Comparison of ENCODE assay signal across 1 cellular context in genomic region chr19:37583340-37583739, GRCh38.
TF ChIP-seq lines count a peak whose summit lies in the region.

No MANE protein-coding gene starts in this region.

TF ChIP-seq in H1, 55 proteins besides CTCF, POLR2A, EP300 and RAD21 (continued from another document):
- no peak for TF ChIP-seq SRF (IDR thresholded peaks at IDR 0.05; ENCODE audit: low read depth, low read length)
- no peak for TF ChIP-seq TCF12 (IDR thresholded peaks at IDR 0.05; ENCODE audit: low read depth, low read length)
- TF ChIP-seq SAP30 (IDR thresholded peaks at IDR 0.05; ENCODE audit: insufficient read depth, insufficient replicate concordance, low read length) = no peak
- no peak for TF ChIP-seq KDM5A (IDR thresholded peaks at IDR 0.05; ENCODE audit: low read length)
- no peak for TF ChIP-seq GABPA (IDR thresholded peaks at IDR 0.05; ENCODE audit: borderline replicate concordance, insufficient read depth, low read length)
- TF ChIP-seq KDM4A (IDR thresholded peaks at IDR 0.05; ENCODE audit: low read depth, low read length, severe bottlenecking) = no peak
- no peak for TF ChIP-seq YY1 (IDR thresholded peaks at IDR 0.05; ENCODE audit: low read depth, low read length)
- TF ChIP-seq TBP (IDR thresholded peaks at IDR 0.05; ENCODE audit: low read depth, low read length) = no peak
- TF ChIP-seq TAF1 (IDR thresholded peaks at IDR 0.05; ENCODE audit: low read depth, low read length) = no peak
- no peak for TF ChIP-seq FOSL1 (IDR thresholded peaks at IDR 0.05; ENCODE audit: insufficient read depth, low read depth, low read length)
- TF ChIP-seq ATF2 (IDR thresholded peaks at IDR 0.05; ENCODE audit: low read length) = no peak
- TF ChIP-seq NANOG (IDR thresholded peaks at IDR 0.05; ENCODE audit: insufficient read depth, low read depth, low read length, poor library complexity, severe bottlenecking) = no peak
- TF ChIP-seq SIX5 (IDR thresholded peaks at IDR 0.05; ENCODE audit: low read depth, low read length) = no peak
- no peak for TF ChIP-seq POLR2AphosphoS5 (IDR thresholded peaks at IDR 0.05; ENCODE audit: low read depth, low read length)
